ENCODE assay signal across 8 cellular contexts in the genomic region with DNA sequence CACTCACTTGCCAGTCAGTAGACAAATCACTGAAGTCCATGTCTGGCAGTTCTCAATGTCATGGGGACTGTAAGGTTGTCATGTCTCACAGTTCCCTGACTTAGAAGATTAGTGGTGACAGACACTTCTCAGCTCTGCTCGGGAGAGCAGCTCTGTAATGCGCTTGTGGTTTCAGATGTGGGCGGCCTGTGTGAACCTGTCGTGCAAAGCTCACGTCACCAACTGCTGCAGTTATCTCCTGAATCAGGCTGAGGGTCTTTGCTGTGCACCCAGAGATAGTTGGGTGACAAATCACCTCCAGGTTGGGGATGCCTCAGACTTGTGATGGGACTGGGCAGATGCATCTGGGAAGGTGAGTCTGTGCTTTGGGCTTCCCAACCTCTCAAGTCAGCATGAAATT.
DNase-seq lines count a peak whose midpoint lies in the region; ATAC-seq, FAIRE-seq and TF ChIP-seq lines count a peak whose summit lies in the region.

A gene with protein sequence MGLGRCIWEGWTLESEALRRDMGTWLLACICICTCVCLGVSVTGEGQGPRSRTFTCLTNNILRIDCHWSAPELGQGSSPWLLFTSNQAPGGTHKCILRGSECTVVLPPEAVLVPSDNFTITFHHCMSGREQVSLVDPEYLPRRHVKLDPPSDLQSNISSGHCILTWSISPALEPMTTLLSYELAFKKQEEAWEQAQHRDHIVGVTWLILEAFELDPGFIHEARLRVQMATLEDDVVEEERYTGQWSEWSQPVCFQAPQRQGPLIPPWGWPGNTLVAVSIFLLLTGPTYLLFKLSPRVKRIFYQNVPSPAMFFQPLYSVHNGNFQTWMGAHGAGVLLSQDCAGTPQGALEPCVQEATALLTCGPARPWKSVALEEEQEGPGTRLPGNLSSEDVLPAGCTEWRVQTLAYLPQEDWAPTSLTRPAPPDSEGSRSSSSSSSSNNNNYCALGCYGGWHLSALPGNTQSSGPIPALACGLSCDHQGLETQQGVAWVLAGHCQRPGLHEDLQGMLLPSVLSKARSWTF (plus strand): TSS at position 261 of the 400 bp plus-strand sequence. CDS start 64 bp downstream, at position 325.

- TF ChIP-seq POLR2A in H54 (IDR thresholded peaks at IDR 0.05; ENCODE audit: low read depth, low read length): no peak

- no peak for FAIRE-seq in H54 (lab: Jason Lieb, UNC)

- DNase-seq in activated CD8-positive, alpha-beta memory T cell treated with anti-CD3 and anti-CD28 coated beads for 24 hours: peak; percentile 73
- peak; percentile 48 for DNase-seq in stimulated activated CD4-positive, alpha-beta T cell treated with anti-CD3 and anti-CD28 coated beads, Interleukin-1b, Interleukin-23, amount 100 ng/mL, for 48 hours
- DNase-seq in NCI-H2196 treated with DMSO at 0.1 percent for 48 hours (lab: John Stamatoyannopoulos, UW; ENCODE audit: unreplicated experiment): no peak
- DNase-seq in GF-D8 (lab: John Stamatoyannopoulos, UW): no peak
- no peak for DNase-seq in COLO668 (lab: John Stamatoyannopoulos, UW; ENCODE audit: unreplicated experiment)
- no peak for DNase-seq in H54 (ENCODE audit: insufficient read length, low spot score)

- ATAC-seq in GM18511 (IDR thresholded peaks at IDR 0.05; ENCODE audit: unreplicated experiment) (peak; percentile 93), HG03045 (IDR thresholded peaks at IDR 0.05; ENCODE audit: unreplicated experiment) (peak; percentile 76)

Comparison
In these comparisons a context has a peak if more than half of its experiments do, and no peak if none do; other contexts are left out.
1. DNase-seq: peak in activated CD8-positive, alpha-beta memory T cell treated with anti-CD3 and anti-CD28 coated beads for 24 hours (single experiment) and stimulated activated CD4-positive, alpha-beta T cell treated with anti-CD3 and anti-CD28 coated beads, Interleukin-1b, Interleukin-23, amount 100 ng/mL, for 48 hours (single experiment); none in NCI-H2196 treated with DMSO at 0.1 percent for 48 hours (single experiment), GF-D8 (single experiment), COLO668 (single experiment) and H54 (single experiment).